ENCODE assay signal across 1 cellular context in the genomic region with DNA sequence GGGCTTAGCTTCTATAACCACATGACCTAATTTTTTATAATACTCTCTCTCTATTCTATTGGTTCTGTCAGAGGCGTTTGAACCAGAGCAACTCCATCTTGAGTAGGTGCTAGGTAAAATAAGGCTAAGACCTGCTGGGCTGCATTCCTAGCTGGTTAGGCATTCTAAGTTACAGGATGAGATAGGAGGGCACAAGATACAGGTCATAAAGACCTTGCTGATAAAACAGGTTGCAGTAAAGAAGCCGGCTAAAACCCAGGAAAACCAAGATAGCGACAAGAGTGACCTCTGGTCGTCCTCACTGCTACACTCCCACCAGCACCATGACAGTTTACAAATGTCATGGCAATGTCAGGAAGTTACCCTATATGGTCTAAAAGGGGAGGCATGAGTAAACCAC.
A peak's percentile ranks its signal among the peaks of the same experiment; 100 is the strongest.
TF ChIP-seq lines count a peak whose summit lies in the region.
"Not testable (repeated sequence)": the region's sequence is repeated elsewhere in the genome, so short reads cannot be mapped to it uniquely, and the experiment has no call there.

No MANE protein-coding gene starts in this region.

TF ChIP-seq in K562, 482 proteins besides CTCF, POLR2A, EP300 and RAD21 (continued from another document and continues in another):
- TF ChIP-seq RREB1 (CRISPR knock-in tag; IDR thresholded peaks at IDR 0.05) (0 out of 2 replicates have a peak, but pooled peaks have one; percentile 23), ZNF324 (CRISPR knock-in tag; IDR thresholded peaks at IDR 0.05) (peak; percentile 62; the same call in 1 of the 2 replicates), ZNF766 (CRISPR knock-in tag; conservative IDR thresholded peaks at IDR 0.05) (peak; percentile 94), HOMEZ (CRISPR knock-in tag; IDR thresholded peaks at IDR 0.05) (0 out of 2 replicates have a peak, but pooled peaks have one; percentile 62), SOX6 (IDR thresholded peaks at IDR 0.05) (0 out of 2 replicates have a peak, but pooled peaks have one; percentile 21), ZNF165 (CRISPR knock-in tag; IDR thresholded peaks at IDR 0.05; ENCODE audit: borderline replicate concordance) (0 out of 2 replicates have a peak, but pooled peaks have one; percentile 72), MYC (CRISPR knock-in tag; IDR thresholded peaks at IDR 0.05; ENCODE audit: borderline replicate concordance, low read depth) (peak; percentile 46; the same call in 1 of the 2 replicates), E4F1 (CRISPR knock-in tag; IDR thresholded peaks at IDR 0.05; ENCODE audit: borderline replicate concordance) (peak; percentile 77; the same call in 1 of the 2 replicates), PBX2 (tag; conservative IDR thresholded peaks at IDR 0.05; ENCODE audit: low read depth) (peak; percentile 63), TEAD1 (CRISPR knock-in tag; IDR thresholded peaks at IDR 0.05) (peak in 1 of 2 experiments; percentile 96; a peak in 2 of 4 replicates), CBFA2T3 (IDR thresholded peaks at IDR 0.05) (0 out of 2 replicates have a peak, but pooled peaks have one; percentile 38), CXXC5 (CRISPR knock-in tag; IDR thresholded peaks at IDR 0.05) (peak; percentile 89), HIVEP1 (CRISPR knock-in tag; IDR thresholded peaks at IDR 0.05) (peak; percentile 93), DPF2 (IDR thresholded peaks at IDR 0.05) (0 out of 2 replicates have a peak, but pooled peaks have one; percentile 66), ZBTB12 (CRISPR knock-in tag; IDR thresholded peaks at IDR 0.05) (peak; percentile 78), PTTG1 (tag; IDR thresholded peaks at IDR 0.05; ENCODE audit: low read depth) (peak; percentile 91), ZKSCAN8 (CRISPR knock-in tag; IDR thresholded peaks at IDR 0.05) (peak; percentile 91), SRF (CRISPR knock-in tag; IDR thresholded peaks at IDR 0.05) (peak in 1 of 2 experiments; percentile 95; a peak in 2 of 4 replicates), DIDO1 (tag; IDR thresholded peaks at IDR 0.05; ENCODE audit: low read depth) (peak; percentile 34; the same call in 1 of the 2 replicates), CTBP1 (IDR thresholded peaks at IDR 0.05; ENCODE audit: borderline replicate concordance) (0 out of 2 replicates have a peak, but pooled peaks have one; percentile 15), ZNF311 (CRISPR knock-in tag; IDR thresholded peaks at IDR 0.05) (peak; percentile 96), GABPA (tag; conservative IDR thresholded peaks at IDR 0.05; ENCODE audit: low read depth) (peak; percentile 39; the same call in 1 of the 2 replicates), KLF13 (tag; IDR thresholded peaks at IDR 0.05; ENCODE audit: borderline replicate concordance, low read depth) (0 out of 2 replicates have a peak, but pooled peaks have one; percentile 54), ZNF133 (CRISPR knock-in tag; IDR thresholded peaks at IDR 0.05) (0 out of 2 replicates have a peak, but pooled peaks have one; percentile 63), ZNF707 (CRISPR knock-in tag; conservative IDR thresholded peaks at IDR 0.05) (0 out of 2 replicates have a peak, but pooled peaks have one; percentile 32), ZNF23 (CRISPR knock-in tag; IDR thresholded peaks at IDR 0.05) (0 out of 2 replicates have a peak, but pooled peaks have one; percentile 42)
- TF ChIP-seq, protein P1, sequence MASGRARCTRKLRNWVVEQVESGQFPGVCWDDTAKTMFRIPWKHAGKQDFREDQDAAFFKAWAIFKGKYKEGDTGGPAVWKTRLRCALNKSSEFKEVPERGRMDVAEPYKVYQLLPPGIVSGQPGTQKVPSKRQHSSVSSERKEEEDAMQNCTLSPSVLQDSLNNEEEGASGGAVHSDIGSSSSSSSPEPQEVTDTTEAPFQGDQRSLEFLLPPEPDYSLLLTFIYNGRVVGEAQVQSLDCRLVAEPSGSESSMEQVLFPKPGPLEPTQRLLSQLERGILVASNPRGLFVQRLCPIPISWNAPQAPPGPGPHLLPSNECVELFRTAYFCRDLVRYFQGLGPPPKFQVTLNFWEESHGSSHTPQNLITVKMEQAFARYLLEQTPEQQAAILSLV (tag; IDR thresholded peaks at IDR 0.05), result peak; percentile 74
- TF ChIP-seq, protein P2, sequence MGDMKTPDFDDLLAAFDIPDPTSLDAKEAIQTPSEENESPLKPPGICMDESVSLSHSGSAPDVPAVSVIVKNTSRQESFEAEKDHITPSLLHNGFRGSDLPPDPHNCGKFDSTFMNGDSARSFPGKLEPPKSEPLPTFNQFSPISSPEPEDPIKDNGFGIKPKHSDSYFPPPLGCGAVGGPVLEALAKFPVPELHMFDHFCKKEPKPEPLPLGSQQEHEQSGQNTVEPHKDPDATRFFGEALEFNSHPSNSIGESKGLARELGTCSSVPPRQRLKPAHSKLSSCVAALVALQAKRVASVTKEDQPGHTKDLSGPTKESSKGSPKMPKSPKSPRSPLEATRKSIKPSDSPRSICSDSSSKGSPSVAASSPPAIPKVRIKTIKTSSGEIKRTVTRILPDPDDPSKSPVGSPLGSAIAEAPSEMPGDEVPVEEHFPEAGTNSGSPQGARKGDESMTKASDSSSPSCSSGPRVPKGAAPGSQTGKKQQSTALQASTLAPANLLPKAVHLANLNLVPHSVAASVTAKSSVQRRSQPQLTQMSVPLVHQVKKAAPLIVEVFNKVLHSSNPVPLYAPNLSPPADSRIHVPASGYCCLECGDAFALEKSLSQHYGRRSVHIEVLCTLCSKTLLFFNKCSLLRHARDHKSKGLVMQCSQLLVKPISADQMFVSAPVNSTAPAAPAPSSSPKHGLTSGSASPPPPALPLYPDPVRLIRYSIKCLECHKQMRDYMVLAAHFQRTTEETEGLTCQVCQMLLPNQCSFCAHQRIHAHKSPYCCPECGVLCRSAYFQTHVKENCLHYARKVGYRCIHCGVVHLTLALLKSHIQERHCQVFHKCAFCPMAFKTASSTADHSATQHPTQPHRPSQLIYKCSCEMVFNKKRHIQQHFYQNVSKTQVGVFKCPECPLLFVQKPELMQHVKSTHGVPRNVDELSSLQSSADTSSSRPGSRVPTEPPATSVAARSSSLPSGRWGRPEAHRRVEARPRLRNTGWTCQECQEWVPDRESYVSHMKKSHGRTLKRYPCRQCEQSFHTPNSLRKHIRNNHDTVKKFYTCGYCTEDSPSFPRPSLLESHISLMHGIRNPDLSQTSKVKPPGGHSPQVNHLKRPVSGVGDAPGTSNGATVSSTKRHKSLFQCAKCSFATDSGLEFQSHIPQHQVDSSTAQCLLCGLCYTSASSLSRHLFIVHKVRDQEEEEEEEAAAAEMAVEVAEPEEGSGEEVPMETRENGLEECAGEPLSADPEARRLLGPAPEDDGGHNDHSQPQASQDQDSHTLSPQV (IDR thresholded peaks at IDR 0.05), result peak; percentile 99
- TF ChIP-seq MYC (IDR thresholded peaks at IDR 0.05; ENCODE audit: low read depth, low read length); PBX2 (CRISPR knock-in tag; IDR thresholded peaks at IDR 0.05; ENCODE audit: low read depth): not testable (repeated sequence)
- TF ChIP-seq, protein P3, sequence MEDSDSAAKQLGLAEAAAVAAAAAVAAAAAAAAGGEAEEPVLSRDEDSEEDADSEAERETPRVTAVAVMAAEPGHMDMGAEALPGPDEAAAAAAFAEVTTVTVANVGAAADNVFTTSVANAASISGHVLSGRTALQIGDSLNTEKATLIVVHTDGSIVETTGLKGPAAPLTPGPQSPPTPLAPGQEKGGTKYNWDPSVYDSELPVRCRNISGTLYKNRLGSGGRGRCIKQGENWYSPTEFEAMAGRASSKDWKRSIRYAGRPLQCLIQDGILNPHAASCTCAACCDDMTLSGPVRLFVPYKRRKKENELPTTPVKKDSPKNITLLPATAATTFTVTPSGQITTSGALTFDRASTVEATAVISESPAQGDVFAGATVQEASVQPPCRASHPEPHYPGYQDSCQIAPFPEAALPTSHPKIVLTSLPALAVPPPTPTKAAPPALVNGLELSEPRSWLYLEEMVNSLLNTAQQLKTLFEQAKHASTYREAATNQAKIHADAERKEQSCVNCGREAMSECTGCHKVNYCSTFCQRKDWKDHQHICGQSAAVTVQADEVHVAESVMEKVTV (CRISPR knock-in tag; IDR thresholded peaks at IDR 0.05), result 0 out of 2 replicates have a peak, but pooled peaks have one; percentile 5
